8 cellular contexts compared by ENCODE assay signal in the genomic region with DNA sequence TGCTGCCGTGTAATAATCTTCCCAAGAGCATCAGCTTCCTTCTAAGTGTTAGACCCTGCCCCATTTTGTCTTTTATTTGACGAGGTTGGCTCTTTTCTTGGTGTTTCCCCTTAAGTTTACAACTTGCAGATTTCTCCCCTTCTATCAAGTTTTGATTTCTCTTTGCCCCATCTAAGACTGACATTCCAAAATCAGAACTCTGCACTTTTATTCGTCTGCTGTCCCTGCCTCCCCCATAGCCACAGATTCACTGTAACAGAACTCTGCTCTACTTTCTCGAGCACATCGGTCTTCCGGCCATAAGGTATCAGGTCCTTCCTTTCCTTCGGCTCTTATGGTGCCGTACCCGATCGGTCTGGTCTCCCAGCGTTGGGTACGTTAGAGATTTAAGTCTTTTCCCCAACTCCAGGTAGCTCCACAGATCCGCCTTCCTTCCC. TPM values are rescaled to one million over a fixed set of nuclear protein-coding genes. Genes with fewer than 3 reads are reported as not detected.
DNase-seq lines count a peak whose midpoint lies in the region; ATAC-seq and TF ChIP-seq lines count a peak whose summit lies in the region.

No MANE protein-coding gene starts in this region.

- no peaks in the 10 kb centered on the region for H3K27me3 Mint-ChIP-seq in activated T-cell treated with anti-CD3 and anti-CD28 coated beads, Interleukin-2, amount 50 U/mL, for 4 hours (ENCODE audit: low read depth)
- H3K27me3 Mint-ChIP-seq in activated T-helper 17 cell treated with anti-CD3 and anti-CD28 coated beads, Interleukin-2, amount 50 U/mL, for 72 hours, result no peaks in the 10 kb centered on the region

- peak overlapping the region; percentile 99 for H3K4me3 Mint-ChIP-seq in activated T-cell treated with anti-CD3 and anti-CD28 coated beads, Interleukin-2, amount 50 U/mL, for 4 hours
- peak overlapping the region; percentile 98 for H3K4me3 Mint-ChIP-seq in activated T-helper 17 cell treated with anti-CD3 and anti-CD28 coated beads, Interleukin-2, amount 50 U/mL, for 72 hours

- peak; percentile 36 to 40 for ATAC-seq in activated T-cell treated with anti-CD3 and anti-CD28 coated beads, Interleukin-2, amount 50 U/mL, for 4 hours
- ATAC-seq in HG03196 (IDR thresholded peaks at IDR 0.05; ENCODE audit: unreplicated experiment) (peak; percentile 23), left cardiac atrium (peak; percentile 39 to 52)
- ATAC-seq in activated T-helper 17 cell treated with anti-CD3 and anti-CD28 coated beads, Interleukin-2, amount 50 U/mL, for 72 hours (replicated peaks), result peak; percentile 30

- TF ChIP-seq POLR2A in sigmoid colon (IDR thresholded peaks at IDR 0.05), result no peak

- H3K4me1 ChIP-seq in sigmoid colon, result peaks cover 0 to 60% (median 46%) of the 10 kb centered on the region in 4 donors

- peak overlapping the region; percentile 86 to 99 (median 92) for H3K4me3 ChIP-seq in sigmoid colon

- H3K36me3 ChIP-seq in sigmoid colon, result no peaks in the 10 kb centered on the region

- 0% methylated on average over 13 of the region's 13 CpGs for WGBS in sigmoid colon, 2 donors

- H3K4me1 Mint-ChIP-seq in activated T-cell treated with anti-CD3 and anti-CD28 coated beads, Interleukin-2, amount 50 U/mL, for 4 hours (ENCODE audit: low read depth), result peaks cover 35% of the 10 kb centered on the region
- H3K4me1 Mint-ChIP-seq in activated T-helper 17 cell treated with anti-CD3 and anti-CD28 coated beads, Interleukin-2, amount 50 U/mL, for 72 hours, result peaks cover 13% of the 10 kb centered on the region

- TF ChIP-seq CTCF in sigmoid colon (IDR thresholded peaks at IDR 0.05), result no peak

- no peak for DNase-seq in activated T-cell treated with anti-CD3 and anti-CD28 coated beads, Interleukin-2, amount 50 U/mL, for 4 hours
- no peak for DNase-seq in activated T-cell treated with anti-CD3 and anti-CD28 coated beads for 4 hours
- no peak for DNase-seq in left cardiac atrium
- DNase-seq in sigmoid colon, result no peak
- no peak for DNase-seq in GOT3 (lab: John Stamatoyannopoulos, UW)
- no peak for DNase-seq in islet precursor cell

- H3K36me3 Mint-ChIP-seq in activated T-cell treated with anti-CD3 and anti-CD28 coated beads, Interleukin-2, amount 50 U/mL, for 4 hours (ENCODE audit: insufficient read depth), result peaks cover 3% of the 10 kb centered on the region
- peaks cover 12% of the 10 kb centered on the region for H3K36me3 Mint-ChIP-seq in activated T-helper 17 cell treated with anti-CD3 and anti-CD28 coated beads, Interleukin-2, amount 50 U/mL, for 72 hours (ENCODE audit: low read depth)

- no peak for TF ChIP-seq EP300 in sigmoid colon (IDR thresholded peaks at IDR 0.05)

- no peaks in the 10 kb centered on the region for H3K9me3 ChIP-seq in sigmoid colon

- intact Hi-C loops in left cardiac atrium (cut with DNase I) (no loop called here), sigmoid colon (cut with DNase I) (no loop called here)

- H3K27me3 ChIP-seq in sigmoid colon, result no peaks in the 10 kb centered on the region

- peak overlapping the region; percentile 92 to 99 (median 97) for H3K27ac ChIP-seq in sigmoid colon

- H3K9me3 Mint-ChIP-seq in activated T-cell treated with anti-CD3 and anti-CD28 coated beads, Interleukin-2, amount 50 U/mL, for 4 hours, result no peaks in the 10 kb centered on the region
- H3K9me3 Mint-ChIP-seq in activated T-helper 17 cell treated with anti-CD3 and anti-CD28 coated beads, Interleukin-2, amount 50 U/mL, for 72 hours, result no peaks in the 10 kb centered on the region

- peak overlapping the region; percentile 99 for H3K27ac Mint-ChIP-seq in activated T-helper 17 cell treated with anti-CD3 and anti-CD28 coated beads, Interleukin-2, amount 50 U/mL, for 72 hours

RNA-seq across cellular contexts. Expression of gene DCP1B, which starts 0.6 kb away (rescaled TPM):
- 10 to 100 TPM in 1 of 3 donors, 1 to 10 TPM in 2; 8.1 to 11.4 (median 9.2) TPM for total RNA-seq in activated T-cell treated with anti-CD3 and anti-CD28 coated beads, Interleukin-2, amount 50 U/mL, for 4 hours
- 10 to 100 TPM; 16.9 to 19.7 TPM for total RNA-seq in activated T-helper 17 cell treated with anti-CD3 and anti-CD28 coated beads, Interleukin-2, amount 50 U/mL, for 72 hours
- total RNA-seq in left cardiac atrium, result 1 to 10 TPM; 3.1 to 3.7 TPM
- 10 to 100 TPM; 24.8 to 47.7 (median 35.5) TPM for total RNA-seq in sigmoid colon
- polyA plus RNA-seq in sigmoid colon, result 1 to 10 TPM; 5.5 to 8.5 (median 7.2) TPM

RNA-seq across cellular contexts. Expression of gene CACNA1C, which starts 49.1 kb away (rescaled TPM):
- under 1 TPM; 0.03 to 0.08 (median 0.03) TPM for total RNA-seq in activated T-cell treated with anti-CD3 and anti-CD28 coated beads, Interleukin-2, amount 50 U/mL, for 4 hours
- under 1 TPM; 0.04 to 0.21 TPM for total RNA-seq in activated T-helper 17 cell treated with anti-CD3 and anti-CD28 coated beads, Interleukin-2, amount 50 U/mL, for 72 hours
- total RNA-seq in left cardiac atrium, result 100 to 1,000 TPM in 1 of 2 donors, 10 to 100 TPM in 1; 99.2 to 127 TPM
- total RNA-seq in sigmoid colon, result 100 to 1,000 TPM in 2 of 4 donors, 10 to 100 TPM in 2; 62.0 to 213 (median 119) TPM
- polyA plus RNA-seq in sigmoid colon, result 1 to 10 TPM in 1 of 3 donors, under 1 TPM in 2; 0.46 to 7.6 (median 0.60) TPM

Comparison
In these comparisons a context has a peak if more than half of its experiments do, and no peak if none do; other contexts are left out.
1. RNA of gene CACNA1C, which starts 49.1 kb away (total RNA-seq): 62.0 to 213 TPM in sigmoid colon and 99.2 to 127 TPM in left cardiac atrium; 0.04 to 0.21 TPM in activated T-helper 17 cell treated with anti-CD3 and anti-CD28 coated beads, Interleukin-2, amount 50 U/mL, for 72 hours and 0.03 to 0.08 TPM in activated T-cell treated with anti-CD3 and anti-CD28 coated beads, Interleukin-2, amount 50 U/mL, for 4 hours; every median in the first group is over 10 times any median in the second.
2. Peak in every context shown above with its lines, with median percentiles within 50 percentile points of each other: ATAC-seq.